ENCODE assay signal across 8 cellular contexts in genomic region chr22:35299217-35299716, GRCh38. TPM values are rescaled to one million over a fixed set of nuclear protein-coding genes. Genes with fewer than 3 reads are reported as not detected.
DNase-seq lines count a peak whose midpoint lies in the region; ATAC-seq, FAIRE-seq and TF ChIP-seq lines count a peak whose summit lies in the region.

No MANE protein-coding gene starts in this region.

- TF ChIP-seq POLR2A in right lobe of liver (IDR thresholded peaks at IDR 0.05): no peak

- H4K20me1 ChIP-seq in mammary epithelial cell (ENCODE audit: insufficient read depth, low read length): no peaks in the 10 kb centered on the region

- dilution Hi-C loops in mammary epithelial cell (cut with HindIII; ENCODE audit: low sequenced_read_pairs): no loop called here

- TF ChIP-seq CTCF in mammary epithelial cell (conservative IDR thresholded peaks at IDR 0.05 in 1 of 2, IDR thresholded peaks at IDR 0.05 in 1 of 2; ENCODE audit: extremely low read depth in 1 of 2, insufficient read depth in 1 of 2, low read depth in 1 of 2, low read length in 2 of 2): no peak
- TF ChIP-seq CTCF in right lobe of liver (IDR thresholded peaks at IDR 0.05): no peak

- H3K4me1 ChIP-seq in mammary epithelial cell (ENCODE audit: insufficient read depth, low read length) (peaks cover 24% of the 10 kb centered on the region), right lobe of liver (peaks cover 0 to 18% (median 6%) of the 10 kb centered on the region in 4 donors)

- peak overlapping the region; percentile 72 for H3K27ac ChIP-seq in mammary epithelial cell (ENCODE audit: insufficient read depth, low read depth, low read length)
- H3K27ac ChIP-seq in right lobe of liver: peak overlapping the region; percentile 92 to 99 (median 99)

- FAIRE-seq in urothelium cell line (lab: Jason Lieb, UNC): no peak

- TSS peak; percentile 59 for BruUV-seq in mammary epithelial cell (replicated peaks; lab: Mats Ljungman, UMichigan)

- intact Hi-C loops in mammary epithelial cell (cut with micrococcal nuclease) (no loop called here), right lobe of liver (cut with DNase I) (no loop called here)

- H3K4me2 ChIP-seq in mammary epithelial cell (ENCODE audit: insufficient read depth, low read depth, low read length): peak overlapping the region; percentile 85

- H3K79me2 ChIP-seq in mammary epithelial cell (ENCODE audit: insufficient read depth, low read length): peaks cover 6% of the 10 kb centered on the region

- H2AFZ ChIP-seq in mammary epithelial cell (ENCODE audit: low read depth, low read length): peak overlapping the region; percentile 95

- WGBS in mammary epithelial cell (ENCODE audit: low coverage, missing lambda C conversion rate): 27% methylated on average over 8 of the region's 18 CpGs
- 16% methylated on average over 10 of the region's 18 CpGs for WGBS in right lobe of liver (ENCODE audit: insufficient coverage, low coverage, low lambda C conversion rate, missing lambda C conversion rate)

- H3K9ac ChIP-seq in mammary epithelial cell (ENCODE audit: insufficient read depth, low read length): peak overlapping the region; percentile 77

- in situ Hi-C loops in mammary epithelial cell (cut with MboI; ENCODE audit: low sequenced_read_pairs in 2 of 2): no loop called here

- CTCF ChIA-PET in mammary epithelial cell (lab: Charles Lee; ENCODE audit: low non-redundant PET): interaction anchor here (0.6 kb wide), 2 partner anchors 284 to 539 kb away, joined by 3 to 7 read pairs; no protein-coding TSS in a partner anchor

- H3K36me3 ChIP-seq in mammary epithelial cell (ENCODE audit: insufficient read depth, low read length) (no peaks in the 10 kb centered on the region), right lobe of liver (peaks cover 0 to 2% (median 0%) of the 10 kb centered on the region in 4 donors)

- ATAC-seq in GM21447 (IDR thresholded peaks at IDR 0.05; ENCODE audit: unreplicated experiment): peak; percentile 8
- ATAC-seq in right lobe of liver: peak in 1 of 4 donors; percentile 0
- no peak for ATAC-seq in HG03095 (IDR thresholded peaks at IDR 0.05; ENCODE audit: unreplicated experiment)

- H3K27me3 ChIP-seq in mammary epithelial cell (ENCODE audit: insufficient read depth, low read length) (no peaks in the 10 kb centered on the region), right lobe of liver (no peaks in the 10 kb centered on the region)

- DNase-seq in DMS153 treated with DMSO at 0.1 percent for 48 hours (lab: John Stamatoyannopoulos, UW; ENCODE audit: unreplicated experiment): peak; percentile 24
- DNase-seq in NCI-H2227 treated with DMSO at 0.1 percent for 48 hours (lab: John Stamatoyannopoulos, UW): peak; percentile 14
- DNase-seq in mammary epithelial cell: no peak
- DNase-seq in right lobe of liver: no peak
- DNase-seq in urothelium cell line (ENCODE audit: low spot score): peak; percentile 60
- DNase-seq in globus pallidus (ENCODE audit: low spot score): no peak

- no peaks in the 10 kb centered on the region for H3K9me3 ChIP-seq in mammary epithelial cell (replicated peaks; ENCODE audit: insufficient read depth, low read length)
- no peaks in the 10 kb centered on the region for H3K9me3 ChIP-seq in right lobe of liver

- H3K4me3 ChIP-seq in mammary epithelial cell (replicated peaks in 1 of 3; ENCODE audit: insufficient read depth in 1 of 3, low read depth in 2 of 3, low read length in 3 of 3) (peak overlapping the region; percentile 76 to 95 (median 82)), right lobe of liver (peak overlapping the region; percentile 67 to 99 (median 98))

RNA-seq across cellular contexts. Expression of gene TOM1, which starts 0.4 kb away (rescaled TPM):
- 10 to 100 TPM; 19.7 to 30.0 TPM for total RNA-seq in mammary epithelial cell
- polyA plus RNA-seq in mammary epithelial cell: 20.1 TPM
- polyA minus RNA-seq in mammary epithelial cell: 18.7 TPM
- 100 to 1,000 TPM in 2 of 6 experiments, 10 to 100 TPM in 4; 45.0 to 124 (median 54.0) TPM for total RNA-seq in right lobe of liver

RNA-seq across cellular contexts. Expression of gene HMGXB4, which starts 42.0 kb away (rescaled TPM):
- total RNA-seq in mammary epithelial cell: 10 to 100 TPM; 10.8 to 22.2 TPM
- 14.6 TPM for polyA plus RNA-seq in mammary epithelial cell
- polyA minus RNA-seq in mammary epithelial cell: 26.2 TPM
- total RNA-seq in right lobe of liver: 1 to 10 TPM; 4.6 to 8.2 (median 5.7) TPM

Comparison
In these comparisons a context has a peak if more than half of its experiments do, and no peak if none do; other contexts are left out.
1. DNase-seq: peak in DMS153 treated with DMSO at 0.1 percent for 48 hours (single experiment), NCI-H2227 treated with DMSO at 0.1 percent for 48 hours (single experiment) and urothelium cell line (single experiment); none in mammary epithelial cell (single experiment), right lobe of liver (0 of 3) and globus pallidus (single experiment).